8 cellular contexts compared by ENCODE assay signal in the genomic region with DNA sequence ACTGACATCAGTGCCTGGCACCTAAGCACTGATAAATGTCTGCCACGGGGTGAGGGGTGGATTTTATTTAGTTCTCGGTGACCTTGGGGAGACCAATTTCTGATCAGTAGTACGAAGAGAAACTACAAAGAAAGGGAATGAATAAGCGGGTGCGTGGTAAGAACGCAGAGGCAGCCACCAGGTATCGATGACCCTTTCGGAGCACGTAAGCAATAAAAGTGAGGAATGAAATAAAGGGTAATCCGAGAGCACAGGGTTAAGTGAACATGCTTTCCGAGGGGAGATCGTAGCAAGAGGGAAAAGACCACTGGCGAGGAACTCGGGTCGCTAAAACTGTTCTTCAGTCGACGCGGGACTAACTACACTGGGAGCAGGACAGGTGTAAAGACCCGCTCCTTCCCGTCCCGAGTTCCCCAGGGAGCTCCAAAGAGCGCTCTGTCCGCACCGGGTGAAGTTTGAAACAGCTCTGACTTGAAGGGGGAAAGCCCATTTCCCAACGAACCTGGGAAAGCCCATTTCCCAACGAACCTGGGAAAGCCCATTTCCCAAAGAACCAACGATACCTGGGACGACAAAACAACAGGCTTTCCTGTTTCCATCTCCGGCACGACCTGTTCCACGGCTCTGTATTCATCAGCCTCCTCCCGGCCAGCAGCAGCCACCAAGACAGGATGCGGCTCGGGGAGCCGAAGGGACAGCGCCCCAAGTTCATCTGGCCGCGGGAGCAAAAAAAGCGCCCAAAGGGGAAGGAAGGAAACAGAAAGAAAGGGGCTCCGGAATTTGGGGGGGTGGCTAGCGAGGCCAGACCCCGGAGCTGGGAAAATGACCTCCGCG. TPM values are rescaled to one million over a fixed set of nuclear protein-coding genes. Genes with fewer than 3 reads are reported as not detected.
DNase-seq lines count a peak whose midpoint lies in the region; ATAC-seq, FAIRE-seq and TF ChIP-seq lines count a peak whose summit lies in the region.

No MANE protein-coding gene starts in this region.

- 2% methylated on average over 43 of the region's 44 CpGs for WGBS in smooth muscle cell (ENCODE audit: low lambda C conversion rate)

- H3K9ac ChIP-seq in astrocyte (ENCODE audit: low read length) (peak overlapping the region; percentile 58), smooth muscle cell (ENCODE audit: low read depth) (no peak overlapping the region)

- peak overlapping the region; percentile 89 for H3K4me3 Mint-ChIP-seq in astrocyte (ENCODE audit: unreplicated experiment)

- H3K36me3 ChIP-seq in astrocyte (ENCODE audit: insufficient read depth, low read length) (no peaks in the 10 kb centered on the region), smooth muscle cell (ENCODE audit: low read depth) (no peaks in the 10 kb centered on the region)

- H3K4me3 ChIP-seq in astrocyte (ENCODE audit: insufficient read depth, low read depth, low read length): peak overlapping the region; percentile 61
- H3K4me3 ChIP-seq in smooth muscle cell: peak overlapping the region; percentile 92

- no peaks in the 10 kb centered on the region for H3F3A ChIP-seq in smooth muscle cell (ENCODE audit: low read depth)

- DNase-seq in stimulated activated CD4-positive, alpha-beta T cell treated with anti-CD3 and anti-CD28 coated beads, Interleukin-15, amount 100 ng/mL, for 24 hours: peak; percentile 20
- DNase-seq in stimulated activated CD4-positive, alpha-beta T cell treated with anti-CD3 and anti-CD28 coated beads, Interleukin-4, amount 100 ng/mL, for 24 hours: no peak
- DNase-seq in HTR-8/SVneo (ENCODE audit: insufficient read length, low spot score): peak; percentile 28
- no peak for DNase-seq in astrocyte (ENCODE audit: low read depth)
- DNase-seq in iPS-NIHi7 (ENCODE audit: extremely low spot score): peak; percentile 30
- no peak for DNase-seq in smooth muscle cell (lab: John Stamatoyannopoulos, UW; ENCODE audit: unreplicated experiment)
- no peak for DNase-seq in GM13976 (ENCODE audit: low spot score)

- ATAC-seq in HG02840 (IDR thresholded peaks at IDR 0.05; ENCODE audit: low FRiP score, unreplicated experiment): no peak

- in situ Hi-C loops in GM13976 (cut with MboI; ENCODE audit: low sequenced_read_pairs, unreplicated experiment): no loop called here

- TF ChIP-seq CTCF in astrocyte (IDR thresholded peaks at IDR 0.05; ENCODE audit: insufficient read depth, low read depth, low read length) (no peak), smooth muscle cell (IDR thresholded peaks at IDR 0.05; ENCODE audit: borderline replicate concordance, insufficient read depth, poor library complexity, severe bottlenecking) (no peak), GM13976 (IDR thresholded peaks at IDR 0.05; ENCODE audit: borderline replicate concordance, control extremely low read depth, extremely low read depth, insufficient read depth, missing control alignments) (no peak)

- H2AFZ ChIP-seq in astrocyte (ENCODE audit: low read depth, low read length) (peak overlapping the region; percentile 77), smooth muscle cell (ENCODE audit: low read depth) (peak overlapping the region; percentile 84)

- no peak overlapping the region for H3K27ac Mint-ChIP-seq in astrocyte (ENCODE audit: unreplicated experiment)

- H3K27me3 ChIP-seq in astrocyte (ENCODE audit: insufficient read depth, low read length) (peaks cover 35% of the 10 kb centered on the region), smooth muscle cell (ENCODE audit: low read depth) (peaks cover 69% of the 10 kb centered on the region)

- H4K20me1 ChIP-seq in astrocyte (ENCODE audit: insufficient read depth, low read length) (no peaks in the 10 kb centered on the region), smooth muscle cell (ENCODE audit: low read depth) (no peaks in the 10 kb centered on the region)

- H3K4me1 ChIP-seq in astrocyte (ENCODE audit: insufficient read depth, low read length) (peaks cover 10% of the 10 kb centered on the region), smooth muscle cell (ENCODE audit: low read depth) (no peaks in the 10 kb centered on the region)

- H3K9me3 ChIP-seq in astrocyte (ENCODE audit: insufficient read depth, low read depth, low read length) (no peaks in the 10 kb centered on the region), smooth muscle cell (replicated peaks; ENCODE audit: low read depth) (no peaks in the 10 kb centered on the region)

- H3K4me2 ChIP-seq in astrocyte (ENCODE audit: low read length): peak overlapping the region; percentile 92
- peak overlapping the region; percentile 98 for H3K4me2 ChIP-seq in smooth muscle cell

- H3K36me3 Mint-ChIP-seq in astrocyte (ENCODE audit: low read depth, unreplicated experiment): no peaks in the 10 kb centered on the region

- no peaks in the 10 kb centered on the region for H3K79me2 ChIP-seq in astrocyte (ENCODE audit: insufficient read depth, low read length)
- H3K79me2 ChIP-seq in smooth muscle cell (ENCODE audit: low read depth): no peaks in the 10 kb centered on the region

- no peaks in the 10 kb centered on the region for H3K9me3 Mint-ChIP-seq in astrocyte (ENCODE audit: unreplicated experiment)

- FAIRE-seq in HTR-8/SVneo (lab: Jason Lieb, UNC) (no peak), astrocyte (lab: Jason Lieb, UNC) (no peak)

- peaks cover 2% of the 10 kb centered on the region for H3K4me1 Mint-ChIP-seq in astrocyte (ENCODE audit: low read depth, unreplicated experiment)

- H3K27me3 Mint-ChIP-seq in astrocyte (ENCODE audit: low read depth, unreplicated experiment): peaks cover 34% of the 10 kb centered on the region

- H3K27ac ChIP-seq in astrocyte (ENCODE audit: low read depth, low read length) (no peak overlapping the region), smooth muscle cell (ENCODE audit: low read depth) (no peak overlapping the region)

RNA-seq across cellular contexts. Expression of gene ELOVL7, which starts 1.0 kb away (rescaled TPM):
- total RNA-seq in astrocyte: 0.72 and 1.0 TPM in 2 replicates
- 3.6 and 5.0 TPM in 2 replicates for total RNA-seq in smooth muscle cell
- polyA plus RNA-seq in smooth muscle cell: 1.0 and 1.3 TPM in 2 replicates

Comparison
In these comparisons a context has a peak if more than half of its experiments do, and no peak if none do; other contexts are left out.
1. DNase-seq: peak in stimulated activated CD4-positive, alpha-beta T cell treated with anti-CD3 and anti-CD28 coated beads, Interleukin-15, amount 100 ng/mL, for 24 hours (single experiment), HTR-8/SVneo (single experiment) and iPS-NIHi7 (single experiment); none in stimulated activated CD4-positive, alpha-beta T cell treated with anti-CD3 and anti-CD28 coated beads, Interleukin-4, amount 100 ng/mL, for 24 hours (single experiment), astrocyte (single experiment), smooth muscle cell (single experiment) and GM13976 (single experiment).